ENCODE assay signal across 1 cellular context in the genomic region with DNA sequence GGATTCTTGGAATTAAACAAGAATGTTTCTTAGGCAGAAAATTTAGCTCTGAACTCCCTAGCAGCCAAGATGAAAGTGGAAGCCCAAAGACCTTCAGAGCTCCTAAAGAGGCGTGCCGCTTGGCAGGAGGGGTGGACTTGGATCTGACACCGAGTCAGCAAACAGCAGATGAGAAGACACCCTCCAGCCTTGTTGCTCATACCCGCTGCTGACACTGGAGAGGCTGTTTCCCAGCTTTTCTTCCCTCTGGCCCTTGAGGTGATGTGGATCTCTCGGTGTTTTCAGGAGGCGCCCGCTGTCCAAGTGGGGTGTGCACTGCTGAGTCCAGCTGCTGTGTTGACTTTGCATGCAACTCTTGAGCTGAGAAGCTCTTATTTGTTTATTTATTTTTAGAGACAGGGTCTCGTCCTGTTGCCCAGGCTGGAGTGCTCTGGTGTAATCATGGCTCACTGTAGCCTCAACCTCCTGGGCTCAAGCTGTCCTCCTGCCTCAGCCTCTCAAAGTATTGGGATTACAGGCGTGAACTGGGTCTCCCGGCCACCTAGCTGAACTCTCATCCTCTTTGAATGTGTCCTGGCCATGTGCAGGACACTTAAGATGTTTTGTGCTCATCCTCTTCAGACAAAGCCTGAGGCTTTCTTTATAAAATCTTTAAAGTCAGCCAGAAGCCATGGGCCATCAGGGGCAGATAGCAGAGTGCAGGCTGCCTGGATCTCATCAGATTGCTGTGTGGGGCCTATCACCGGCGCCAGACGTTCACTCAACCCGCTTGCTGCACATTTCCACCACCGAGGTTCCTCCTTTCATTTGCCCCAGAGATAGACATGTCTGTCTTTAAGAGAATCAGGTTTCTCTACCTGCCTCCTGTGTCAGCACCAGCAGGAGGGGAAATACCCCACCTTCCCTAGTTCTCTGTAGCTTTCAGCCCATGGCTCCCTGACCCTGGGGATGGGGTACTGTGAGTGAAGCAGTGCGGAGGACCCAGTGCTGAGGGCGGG.
TF ChIP-seq lines count a peak whose summit lies in the region.

No MANE protein-coding gene starts in this region.

TF ChIP-seq in HepG2, 621 proteins besides CTCF, POLR2A, EP300 and RAD21:
- 0 out of 2 replicates have a peak, but pooled peaks have one; percentile 11 for TF ChIP-seq HNF4A (CRISPR knock-in tag; IDR thresholded peaks at IDR 0.05)
- no peak for TF ChIP-seq HDAC6 (IDR thresholded peaks at IDR 0.05; ENCODE audit: low read depth, low read length)
- TF ChIP-seq, protein P1, sequence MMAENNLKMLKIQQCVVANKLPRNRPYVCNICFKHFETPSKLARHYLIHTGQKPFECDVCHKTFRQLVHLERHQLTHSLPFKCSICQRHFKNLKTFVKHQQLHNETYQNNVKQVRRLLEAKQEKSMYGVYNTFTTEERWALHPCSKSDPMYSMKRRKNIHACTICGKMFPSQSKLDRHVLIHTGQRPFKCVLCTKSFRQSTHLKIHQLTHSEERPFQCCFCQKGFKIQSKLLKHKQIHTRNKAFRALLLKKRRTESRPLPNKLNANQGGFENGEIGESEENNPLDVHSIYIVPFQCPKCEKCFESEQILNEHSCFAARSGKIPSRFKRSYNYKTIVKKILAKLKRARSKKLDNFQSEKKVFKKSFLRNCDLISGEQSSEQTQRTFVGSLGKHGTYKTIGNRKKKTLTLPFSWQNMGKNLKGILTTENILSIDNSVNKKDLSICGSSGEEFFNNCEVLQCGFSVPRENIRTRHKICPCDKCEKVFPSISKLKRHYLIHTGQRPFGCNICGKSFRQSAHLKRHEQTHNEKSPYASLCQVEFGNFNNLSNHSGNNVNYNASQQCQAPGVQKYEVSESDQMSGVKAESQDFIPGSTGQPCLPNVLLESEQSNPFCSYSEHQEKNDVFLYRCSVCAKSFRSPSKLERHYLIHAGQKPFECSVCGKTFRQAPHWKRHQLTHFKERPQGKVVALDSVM (CRISPR knock-in tag; IDR thresholded peaks at IDR 0.05) = peak; percentile 90
- peak; percentile 44; the same call in 1 of the 2 replicates for TF ChIP-seq ZNF292 (CRISPR knock-in tag; IDR thresholded peaks at IDR 0.05; ENCODE audit: borderline replicate concordance, low read depth)
- TF ChIP-seq YEATS2 (CRISPR knock-in tag; IDR thresholded peaks at IDR 0.05; ENCODE audit: borderline replicate concordance) = no peak
- TF ChIP-seq ZNF121 (CRISPR knock-in tag; IDR thresholded peaks at IDR 0.05) = peak; percentile 80
